In the genomic region with DNA sequence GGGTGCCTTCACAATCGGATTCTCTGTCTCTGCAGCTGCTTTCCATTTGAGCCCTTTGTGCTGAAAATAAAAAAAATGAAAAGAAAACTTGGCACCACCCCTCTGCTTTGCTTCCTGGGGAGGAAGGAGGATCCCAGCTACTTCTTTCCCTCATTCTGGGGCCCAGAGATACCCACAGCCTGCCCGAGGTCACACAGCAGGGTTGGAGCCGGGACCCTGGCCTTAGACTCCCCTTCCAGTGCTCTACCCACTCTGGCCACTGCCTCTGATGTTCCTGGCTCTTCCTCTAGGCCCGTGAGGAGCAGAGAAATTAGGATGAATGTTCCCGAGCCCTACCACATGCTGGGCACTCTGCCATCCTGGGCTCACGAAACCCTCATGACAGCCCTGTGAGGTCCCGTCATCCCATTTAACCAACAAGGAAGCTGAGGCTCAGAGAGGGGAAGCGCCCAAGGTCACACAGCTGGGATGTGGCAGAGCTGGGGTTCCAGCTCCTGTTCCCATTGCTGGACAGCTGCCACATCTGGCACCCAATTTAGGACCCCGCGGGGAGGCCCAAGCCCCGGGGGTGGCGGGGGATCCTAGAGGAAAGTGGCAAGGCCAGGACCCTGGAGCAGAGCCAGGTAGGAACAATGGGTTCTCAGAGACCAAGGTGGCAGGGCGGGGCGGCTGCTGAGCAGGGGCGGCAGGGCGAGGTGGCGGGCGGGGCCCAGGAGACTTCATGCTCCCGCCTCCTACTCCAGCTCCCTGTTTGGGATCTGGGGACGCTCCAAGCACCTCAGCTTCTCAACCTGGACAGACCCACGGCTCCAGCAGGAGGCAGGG, we compare ENCODE assay signal across 7 cellular contexts.
DNase-seq lines count a peak whose midpoint lies in the region; ATAC-seq, FAIRE-seq and TF ChIP-seq lines count a peak whose summit lies in the region.

No MANE protein-coding gene starts in this region.

- H3K4me1 ChIP-seq in HUES64 (ENCODE audit: insufficient read depth, low read length) (peaks cover 10% of the 10 kb centered on the region), keratinocyte (ENCODE audit: control insufficient read depth, extremely low read depth, insufficient read depth, low read length) (peaks cover 14% of the 10 kb centered on the region), thoracic aorta (ENCODE audit: control insufficient read depth in 1 of 2, low read depth in 2 of 2) (no peaks in the 10 kb centered on the region)

- H3K27me3 ChIP-seq in HUES64 (ENCODE audit: insufficient read depth, low read length) (no peaks in the 10 kb centered on the region), keratinocyte (ENCODE audit: control insufficient read depth, extremely low read depth, insufficient read depth, low read length) (no peaks in the 10 kb centered on the region), thoracic aorta (replicated peaks; ENCODE audit: insufficient read depth) (no peaks in the 10 kb centered on the region)

- no peak for FAIRE-seq in keratinocyte (lab: Jason Lieb, UNC)

- H3K79me2 ChIP-seq in keratinocyte (ENCODE audit: control insufficient read depth, insufficient read depth, low read length), result no peaks in the 10 kb centered on the region

- CTCF ChIA-PET in HEK293T (lab: Yijun Ruan, JAX), result no interaction called here

- H3K9ac ChIP-seq in HUES64 (ENCODE audit: low read depth, low read length), result no peak overlapping the region
- peak overlapping the region; percentile 15 for H3K9ac ChIP-seq in keratinocyte (ENCODE audit: control insufficient read depth, extremely low read depth, insufficient read depth, low read length)

- H3K4me3 ChIP-seq in HUES64 (ENCODE audit: low read length) (no peak overlapping the region), astrocyte of the cerebellum (ENCODE audit: low read depth, low read length) (no peak overlapping the region), keratinocyte (ENCODE audit: control insufficient read depth in 2 of 3, extremely low read depth in 1 of 3, insufficient read depth in 2 of 3, low read depth in 1 of 3, low read length in 3 of 3) (no peak overlapping the region), thoracic aorta (peak overlapping the region; percentile 7)

- H2AFZ ChIP-seq in keratinocyte (ENCODE audit: control insufficient read depth, low read length), result peak overlapping the region; percentile 64

- H4K20me1 ChIP-seq in keratinocyte (ENCODE audit: control insufficient read depth, extremely low read depth, insufficient read depth, low read length), result no peaks in the 10 kb centered on the region

- in situ Hi-C loops in astrocyte of the cerebellum (cut with HindIII; ENCODE audit: low sequenced_read_pairs), result no loop called here

- dilution Hi-C loops in keratinocyte (cut with MboI; ENCODE audit: extremely low pct_ligation_motif_present, low sequenced_read_pairs), result no loop called here

- H3K9me3 ChIP-seq in HUES64 (ENCODE audit: insufficient read depth, low read depth, low read length) (no peaks in the 10 kb centered on the region), keratinocyte (ENCODE audit: control insufficient read depth, low read depth, low read length) (no peaks in the 10 kb centered on the region), thoracic aorta (no peaks in the 10 kb centered on the region)

- TF ChIP-seq CTCF in astrocyte of the cerebellum (IDR thresholded peaks at IDR 0.05; ENCODE audit: low read depth, low read length, missing control alignments), result peak; percentile 2
- TF ChIP-seq CTCF in keratinocyte (optimal IDR thresholded peaks at IDR 0.05 in 1 of 3, IDR thresholded peaks at IDR 0.05 in 1 of 3, conservative IDR thresholded peaks at IDR 0.05 in 1 of 3; ENCODE audit: extremely low read depth in 1 of 3, insufficient read depth in 2 of 3, low read length in 3 of 3), result no peak
- TF ChIP-seq CTCF in thoracic aorta (IDR thresholded peaks at IDR 0.05), result no peak

- ATAC-seq in thoracic aorta (ENCODE audit: insufficient number of reproducible peaks, low FRiP score, low read depth), result no peak
- no peak for ATAC-seq in HG03196 (IDR thresholded peaks at IDR 0.05; ENCODE audit: unreplicated experiment)
- no peak for ATAC-seq in GM18861 (IDR thresholded peaks at IDR 0.05; ENCODE audit: unreplicated experiment)

- H3K9me1 ChIP-seq in keratinocyte (ENCODE audit: control insufficient read depth, extremely low read depth, insufficient read depth, low read length), result no peaks in the 10 kb centered on the region

- no peaks in the 10 kb centered on the region for H3K36me3 ChIP-seq in HUES64 (ENCODE audit: insufficient read depth, low read length)
- no peaks in the 10 kb centered on the region for H3K36me3 ChIP-seq in keratinocyte (ENCODE audit: control insufficient read depth in 2 of 2, extremely low read depth in 1 of 2, insufficient read depth in 2 of 2, low read length in 2 of 2)
- H3K36me3 ChIP-seq in thoracic aorta, result no peaks in the 10 kb centered on the region

- no peak for DNase-seq in astrocyte of the cerebellum (ENCODE audit: low read depth)
- DNase-seq in keratinocyte (ENCODE audit: low read depth, low spot score), result no peak
- no peak for DNase-seq in thoracic aorta (ENCODE audit: low spot score)
- DNase-seq in HEK293T (ENCODE audit: extremely low spot score), result no peak

- POLR2A ChIA-PET in HEK293T (lab: Yijun Ruan, JAX), result no interaction called here

- H3K4me2 ChIP-seq in keratinocyte (ENCODE audit: control insufficient read depth, extremely low read depth, insufficient read depth, low read depth, low read length), result peak overlapping the region; percentile 19

- 0 out of 2 replicates have a peak overlapping the region, but pooled peaks have one; percentile 24 for H3K27ac ChIP-seq in HUES64 (ENCODE audit: low read depth, low read length)
- H3K27ac ChIP-seq in keratinocyte (ENCODE audit: control insufficient read depth, insufficient read depth, low read length), result no peak overlapping the region
- no peak overlapping the region for H3K27ac ChIP-seq in thoracic aorta

- 72% methylated on average over 21 of the region's 21 CpGs for WGBS in HUES64

TF ChIP-seq in HEK293T, 16 proteins besides CTCF, POLR2A, EP300 and RAD21:
- TF ChIP-seq ELF4 (IDR thresholded peaks at IDR 0.05) (no peak), ARNT (IDR thresholded peaks at IDR 0.05) (no peak), BHLHE40 (IDR thresholded peaks at IDR 0.05; ENCODE audit: borderline replicate concordance) (no peak), FOXM1 (IDR thresholded peaks at IDR 0.05; ENCODE audit: borderline replicate concordance) (no peak), L3MBTL2 (conservative IDR thresholded peaks at IDR 0.05) (no peak), LEF1 (IDR thresholded peaks at IDR 0.05; ENCODE audit: borderline replicate concordance) (no peak), ZNF384 (IDR thresholded peaks at IDR 0.05) (no peak), HDGF (IDR thresholded peaks at IDR 0.05; ENCODE audit: borderline replicate concordance) (no peak), PKNOX1 (IDR thresholded peaks at IDR 0.05) (no peak), CTBP1 (IDR thresholded peaks at IDR 0.05; ENCODE audit: borderline replicate concordance) (no peak)
